Comparison of ENCODE assay signal across 8 cellular contexts in genomic region chrX:38327007-38327774, GRCh38. TPM values are rescaled to one million over a fixed set of nuclear protein-coding genes. Genes with fewer than 3 reads are reported as not detected.
DNase-seq lines count a peak whose midpoint lies in the region; ATAC-seq and TF ChIP-seq lines count a peak whose summit lies in the region.

TSS of gene RPGR (minus strand) at chrX:38327509. CDS start at chrX:38327367, 142 bp downstream.

- H3K27ac Mint-ChIP-seq in activated naive CD8-positive, alpha-beta T cell treated with anti-CD3 and anti-CD28 coated beads for 36 hours = peak within 1 kb of the TSS; percentile 90

- peak within 1 kb of the TSS; percentile 89 for H3K4me3 Mint-ChIP-seq in activated naive CD8-positive, alpha-beta T cell treated with anti-CD3 and anti-CD28 coated beads for 36 hours

- 28 to 32% (median 30%) methylated on average over 65 to 67 of the region's 67 CpGs for WGBS in ovary, 3 donors
- under 1% methylated on average over 67 of the region's 67 CpGs for WGBS in thymus

- H3K9me3 Mint-ChIP-seq in activated naive CD8-positive, alpha-beta T cell treated with anti-CD3 and anti-CD28 coated beads for 36 hours = no peaks in the 10 kb centered on the region

- TF ChIP-seq POLR2A in GM10847 (IDR thresholded peaks at IDR 0.05; ENCODE audit: extremely low read depth, insufficient read length) (peak; percentile 33), ovary (IDR thresholded peaks at IDR 0.05) (peak; percentile 67)

- TF ChIP-seq EP300 in ovary (IDR thresholded peaks at IDR 0.05) = no peak

- H3K4me1 ChIP-seq in ovary (ENCODE audit: insufficient read depth) = no peaks in the 10 kb centered on the region
- H3K4me1 ChIP-seq in thymus (ENCODE audit: control insufficient read depth, insufficient read depth, low read length) = no peaks in the 10 kb centered on the region

- H3K27ac ChIP-seq in ovary = peak within 1 kb of the TSS in 1 of 2 donors; percentile 68
- H3K27ac ChIP-seq in thymus (ENCODE audit: low read depth) = peak within 1 kb of the TSS; percentile 65

- no peaks in the 10 kb centered on the region for H3K9me3 ChIP-seq in ovary
- H3K9me3 ChIP-seq in thymus (ENCODE audit: control insufficient read depth) = no peaks in the 10 kb centered on the region

- H3K27me3 Mint-ChIP-seq in activated naive CD8-positive, alpha-beta T cell treated with anti-CD3 and anti-CD28 coated beads for 36 hours = no peaks in the 10 kb centered on the region

- peaks cover 20% of the 10 kb centered on the region for H3K4me1 Mint-ChIP-seq in activated naive CD8-positive, alpha-beta T cell treated with anti-CD3 and anti-CD28 coated beads for 36 hours

- H3K27me3 ChIP-seq in ovary = no peaks in the 10 kb centered on the region
- H3K27me3 ChIP-seq in thymus (ENCODE audit: control insufficient read depth, insufficient read depth) = no peaks in the 10 kb centered on the region

- ATAC-seq in HG02623 (IDR thresholded peaks at IDR 0.05; ENCODE audit: unreplicated experiment) (peak; percentile 95), SK-N-SH treated with all-trans-retinoic acid at 6 μM for 48 hours (peak; percentile 96), Right ventricle myocardium inferior (peak; percentile 99)

- DNase-seq in NCI-H1092 (lab: John Stamatoyannopoulos, UW) = peak; percentile 92
- peak; percentile 91 for DNase-seq in activated naive CD8-positive, alpha-beta T cell treated with anti-CD3 and anti-CD28 coated beads for 36 hours
- peak; percentile 97 for DNase-seq in Right ventricle myocardium inferior (ENCODE audit: missing footprints)
- peak; percentile 89 to 93 (median 90) for DNase-seq in ovary

- H3K36me3 Mint-ChIP-seq in activated naive CD8-positive, alpha-beta T cell treated with anti-CD3 and anti-CD28 coated beads for 36 hours = no peaks in the 10 kb centered on the region

- peak; percentile 68 to 79 (median 74) for TF ChIP-seq CTCF in ovary (IDR thresholded peaks at IDR 0.05)

- H3K4me3 ChIP-seq in ovary = peak within 1 kb of the TSS; percentile 62
- H3K4me3 ChIP-seq in thymus (ENCODE audit: low read length) = peak within 1 kb of the TSS; percentile 74

- intact Hi-C loops in Right ventricle myocardium inferior (cut with DNase I) (loop anchor here (1.0 to 5.0 kb wide), 3 partner anchors 107 to 400 kb away; partner anchors contain the start of gene SRPX), ovary (cut with DNase I) (no loop called here)

- no peaks in the 10 kb centered on the region for H3K36me3 ChIP-seq in ovary
- H3K36me3 ChIP-seq in thymus (ENCODE audit: control insufficient read depth, insufficient read depth) = no peaks in the 10 kb centered on the region

TF ChIP-seq in SK-N-SH treated with all-trans-retinoic acid at 6 μM for 48 hours, 23 proteins besides CTCF, POLR2A, EP300 and RAD21:
- TF ChIP-seq GLIS3 (CRISPR knock-in tag; IDR thresholded peaks at IDR 0.05) = no peak
- no peak for TF ChIP-seq POU6F1 (CRISPR knock-in tag; IDR thresholded peaks at IDR 0.05; ENCODE audit: borderline replicate concordance, low read depth)
- no peak for TF ChIP-seq ZFP30 (CRISPR knock-in tag; IDR thresholded peaks at IDR 0.05)
- no peak for TF ChIP-seq ZC3H10 (CRISPR knock-in tag; IDR thresholded peaks at IDR 0.05)
- no peak for TF ChIP-seq SNAI2 (CRISPR knock-in tag; IDR thresholded peaks at IDR 0.05)
- no peak for TF ChIP-seq PATZ1 (CRISPR knock-in tag; IDR thresholded peaks at IDR 0.05; ENCODE audit: borderline replicate concordance)
- no peak for TF ChIP-seq OSR1 (CRISPR knock-in tag; IDR thresholded peaks at IDR 0.05)
- TF ChIP-seq ZNF565 (CRISPR knock-in tag; conservative IDR thresholded peaks at IDR 0.05; ENCODE audit: low read depth) = no peak
- TF ChIP-seq ISL1 (CRISPR knock-in tag; IDR thresholded peaks at IDR 0.05) = no peak
- TF ChIP-seq TCF4 (CRISPR knock-in tag; IDR thresholded peaks at IDR 0.05; ENCODE audit: borderline replicate concordance) = no peak
- no peak for TF ChIP-seq CREB5 (CRISPR knock-in tag; IDR thresholded peaks at IDR 0.05; ENCODE audit: low read depth)
- no peak for TF ChIP-seq TSHZ2 (CRISPR knock-in tag; IDR thresholded peaks at IDR 0.05)
- no peak for TF ChIP-seq ZNF70 (CRISPR knock-in tag; IDR thresholded peaks at IDR 0.05)

RNA-seq across cellular contexts. Expression of gene RPGR, which starts in this region (rescaled TPM):
- 10 to 100 TPM in 1 of 2 experiments, 1 to 10 TPM in 1; 9.4 to 10.0 TPM for total RNA-seq in activated naive CD8-positive, alpha-beta T cell treated with anti-CD3 and anti-CD28 coated beads for 36 hours
- total RNA-seq in Right ventricle myocardium inferior (3.8 TPM), ovary (10 to 100 TPM in 3 of 7 donors, 1 to 10 TPM in 4; 5.4 to 29.6 (median 8.6) TPM)
- polyA plus RNA-seq in ovary (1 to 10 TPM; 7.3 to 9.1 TPM), thymus (35.2 TPM)
